9 cellular contexts compared by ENCODE assay signal in the genomic region with DNA sequence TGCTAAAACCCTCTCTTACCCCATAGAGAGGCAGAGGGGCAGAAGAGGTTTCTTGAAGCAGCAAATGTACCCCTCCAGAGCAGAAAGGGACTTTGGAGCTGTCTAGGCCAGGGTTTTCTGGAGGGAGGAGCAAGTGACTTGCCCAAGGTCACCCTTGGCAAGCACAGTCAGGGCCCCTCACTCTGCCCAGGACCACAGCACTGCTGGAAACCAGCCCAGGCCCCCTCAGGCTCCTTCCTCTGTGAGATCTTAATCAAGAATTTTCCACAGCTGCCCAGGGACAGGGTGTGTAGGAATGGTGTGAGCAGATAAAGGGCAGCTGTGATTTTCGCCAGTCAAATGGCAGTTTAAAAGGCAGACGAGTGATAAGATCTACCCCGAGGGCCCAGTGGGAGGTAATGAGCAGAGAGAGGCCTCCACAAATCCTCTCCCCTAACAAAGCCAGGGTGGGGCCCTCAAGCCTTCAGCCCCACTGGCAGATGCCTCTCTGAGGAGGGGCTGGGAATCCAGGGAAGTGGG. TPM values are rescaled to one million over a fixed set of nuclear protein-coding genes. Genes with fewer than 3 reads are reported as not detected.
A peak's percentile ranks its signal among the peaks of the same experiment; 100 is the strongest.
DNase-seq lines count a peak whose midpoint lies in the region; ATAC-seq and TF ChIP-seq lines count a peak whose summit lies in the region.
"Had no signal": no experiment of that assay in that cellular context is flagged by ENCODE, and none has a peak within 500 bp of the region (broad histone marks: within the 10 kb centered on the region; RNA-seq: fewer than 3 reads in every experiment).

No MANE protein-coding gene starts in this region.

- CTCF ChIA-PET in PC-9 (lab: Charles Lee), result no interaction called here

- H3K27ac ChIP-seq in right cardiac atrium (ENCODE audit: low read length) (no peak overlapping the region), PC-9 (peak overlapping the region; percentile 38; the same call in 1 of the 2 replicates), fibroblast of lung (ENCODE audit: insufficient read depth, low read length) (no peak overlapping the region), dorsolateral prefrontal cortex (peak overlapping the region in 1 of 59 donors; percentile 21)
- H3K27ac ChIP-seq: upper lobe of left lung had no signal

- H3K36me3 ChIP-seq in PC-9 (ENCODE audit: low read depth) (no peaks in the 10 kb centered on the region), fibroblast of lung (ENCODE audit: control insufficient read depth, insufficient read depth, low read length) (no peaks in the 10 kb centered on the region)
- H3K36me3 ChIP-seq: upper lobe of left lung had no signal

- H3K27me3 ChIP-seq in right cardiac atrium (ENCODE audit: control insufficient read depth, insufficient read depth) (no peaks in the 10 kb centered on the region), PC-9 (ENCODE audit: insufficient read depth, low read depth) (no peaks in the 10 kb centered on the region), fibroblast of lung (ENCODE audit: control insufficient read depth, insufficient read depth, low read length) (no peaks in the 10 kb centered on the region), dorsolateral prefrontal cortex (no peaks in the 10 kb centered on the region)
- H3K27me3 ChIP-seq: upper lobe of left lung had no signal

- 42% methylated on average over 3 of the region's 3 CpGs for WGBS in right cardiac atrium

- no peak for TF ChIP-seq CTCF in PC-9 (conservative IDR thresholded peaks at IDR 0.05)
- no peak for TF ChIP-seq CTCF in fibroblast of lung (conservative IDR thresholded peaks at IDR 0.05 in 1 of 2, IDR thresholded peaks at IDR 0.05 in 1 of 2; ENCODE audit: low read depth in 1 of 2, low read length in 2 of 2)
- TF ChIP-seq CTCF in dorsolateral prefrontal cortex (IDR thresholded peaks at IDR 0.05 in 54 of 56, conservative IDR thresholded peaks at IDR 0.05 in 2 of 56; ENCODE audit: low read depth in 1 of 56, partially characterized antibody in 56 of 56), result no peak

- H3K9me3 ChIP-seq in right cardiac atrium (ENCODE audit: control insufficient read depth, low read length) (no peaks in the 10 kb centered on the region), PC-9 (ENCODE audit: insufficient read depth, low read depth) (no peaks in the 10 kb centered on the region), fibroblast of lung (ENCODE audit: control insufficient read depth, insufficient read depth, low read depth, low read length) (no peaks in the 10 kb centered on the region)
- H3K9me3 ChIP-seq: upper lobe of left lung had no signal

- no peaks in the 10 kb centered on the region for H3K9me2 ChIP-seq in PC-9 (ENCODE audit: insufficient read depth)

- H3K4me1 Mint-ChIP-seq in stimulated activated naive CD8-positive, alpha-beta T cell treated with anti-CD3 and anti-CD28 coated beads, Interleukin-15, amount 100 ng/mL, for 72 hours, result peaks cover 40% of the 10 kb centered on the region

- peak overlapping the region in 1 of 2 donors; percentile 69 for H3K27ac Mint-ChIP-seq in stimulated activated naive CD8-positive, alpha-beta T cell treated with anti-CD3 and anti-CD28 coated beads, Interleukin-15, amount 100 ng/mL, for 72 hours

- H3K4me1 ChIP-seq in right cardiac atrium (ENCODE audit: control insufficient read depth, insufficient read depth, low read length), result no peaks in the 10 kb centered on the region
- H3K4me1 ChIP-seq in PC-9 (replicated peaks; ENCODE audit: insufficient read depth), result peaks cover 26% of the 10 kb centered on the region
- H3K4me1 ChIP-seq in fibroblast of lung (ENCODE audit: control insufficient read depth, extremely low read depth, insufficient read depth, low read length), result no peaks in the 10 kb centered on the region

- no peaks in the 10 kb centered on the region for H4K20me1 ChIP-seq in PC-9 (ENCODE audit: insufficient read depth)
- H4K20me1 ChIP-seq in fibroblast of lung (ENCODE audit: control insufficient read depth, extremely low read depth, insufficient read depth, low read length), result no peaks in the 10 kb centered on the region

- POLR2A ChIA-PET in PC-9 (lab: Charles Lee; ENCODE audit: unreplicated experiment), result interaction anchor here (0.5 to 0.6 kb wide), 4 partner anchors 39 to 1198 kb away, joined by 3 to 6 read pairs (median 4); no protein-coding TSS in a partner anchor

- DNase-seq in Right ventricle myocardium inferior (ENCODE audit: missing footprints) (peak; percentile 17), right cardiac atrium (no peak), PC-9 (peak; percentile 84 to 89), fibroblast of lung (ENCODE audit: low read depth in 2 of 2) (peak; percentile 14 to 59), NCI-H2029 (lab: John Stamatoyannopoulos, UW) (no peak), dorsolateral prefrontal cortex (no peak)
- DNase-seq in stimulated activated naive CD8-positive, alpha-beta T cell treated with anti-CD3 and anti-CD28 coated beads, Interleukin-15, amount 100 ng/mL, for 72 hours, result no peak
- DNase-seq: upper lobe of left lung had no signal

- peaks cover 9% of the 10 kb centered on the region; the same call in 1 of the 2 replicates for H3F3A ChIP-seq in PC-9 (ENCODE audit: insufficient read depth, low read depth)

- H3K9ac ChIP-seq in fibroblast of lung (ENCODE audit: insufficient read depth, low read length), result no peak overlapping the region

- H3K4me2 ChIP-seq in PC-9, result peak overlapping the region; percentile 39
- no peak overlapping the region for H3K4me2 ChIP-seq in fibroblast of lung (ENCODE audit: extremely low read depth, insufficient read depth, low read length)

- no peak overlapping the region for H2AFZ ChIP-seq in PC-9
- H2AFZ ChIP-seq in fibroblast of lung (ENCODE audit: low read length), result no peak overlapping the region

- H3K4me3 ChIP-seq in right cardiac atrium (ENCODE audit: low read length) (no peak overlapping the region), PC-9 (no peak overlapping the region), fibroblast of lung (replicated peaks in 1 of 4; ENCODE audit: control extremely low read depth in 1 of 4, insufficient read depth in 1 of 4, low read depth in 3 of 4, low read length in 4 of 4) (no peak overlapping the region), dorsolateral prefrontal cortex (no peak overlapping the region)
- H3K4me3 ChIP-seq: upper lobe of left lung had no signal

- no peak for ATAC-seq in Right ventricle myocardium inferior
- ATAC-seq in right cardiac atrium, result no peak
- peak; percentile 26 for ATAC-seq in stimulated activated naive CD8-positive, alpha-beta T cell treated with anti-CD3 and anti-CD28 coated beads, Interleukin-15, amount 100 ng/mL, for 72 hours
- no peak for ATAC-seq in HG03039 (IDR thresholded peaks at IDR 0.05; ENCODE audit: unreplicated experiment)

- H3K4me3 Mint-ChIP-seq in stimulated activated naive CD8-positive, alpha-beta T cell treated with anti-CD3 and anti-CD28 coated beads, Interleukin-15, amount 100 ng/mL, for 72 hours, result no peak overlapping the region

- no TSS peak for BruUV-seq in PC-9 (replicated peaks; lab: Mats Ljungman, UMichigan)

- no peaks in the 10 kb centered on the region for H3K27me3 Mint-ChIP-seq in stimulated activated naive CD8-positive, alpha-beta T cell treated with anti-CD3 and anti-CD28 coated beads, Interleukin-15, amount 100 ng/mL, for 72 hours

- H3K79me2 ChIP-seq in PC-9 (ENCODE audit: low read depth) (no peaks in the 10 kb centered on the region), fibroblast of lung (ENCODE audit: control insufficient read depth, insufficient read depth, low read length) (no peaks in the 10 kb centered on the region)

- intact Hi-C loops in Right ventricle myocardium inferior (cut with DNase I) (no loop called here), right cardiac atrium (cut with DNase I) (loop anchor here in 3 of 4 donors (10.0 kb wide), 2 partner anchors 94 to 184 kb away; no protein-coding TSS in a partner anchor), PC-9 (cut with micrococcal nuclease; ENCODE audit: unreplicated experiment) (loop anchor here (2.0 kb wide), 1 partner anchor 46 kb away; no protein-coding TSS in a partner anchor), dorsolateral prefrontal cortex (cut with DNase I) (loop anchor here (10.0 kb wide), 3 partner anchors 74 to 304 kb away; a partner anchor contains a TSS)

- H3K9me3 Mint-ChIP-seq in stimulated activated naive CD8-positive, alpha-beta T cell treated with anti-CD3 and anti-CD28 coated beads, Interleukin-15, amount 100 ng/mL, for 72 hours, result no peaks in the 10 kb centered on the region

RNA-seq across cellular contexts. Expression of a gene that starts 3.9 kb away (rescaled TPM):
- not detected for total RNA-seq in Right ventricle myocardium inferior
- not detected for total RNA-seq in right cardiac atrium
- polyA plus RNA-seq in right cardiac atrium, result not detected
- 0.26 and 0.70 TPM in 2 replicates for total RNA-seq in PC-9 (2021)
- not detected in 2 replicates for total RNA-seq in fibroblast of lung
- polyA plus RNA-seq in fibroblast of lung, result not detected in 2 replicates
- polyA plus RNA-seq in fibroblast of lung (2012), result not detected in 2 replicates
- 0.37 TPM in 1 of 2 replicates, not detected in the other for polyA minus RNA-seq in fibroblast of lung (ENCODE audit: low replicate concordance)
- 1 to 10 TPM in 20 of 120 experiments, under 1 TPM in 80, not detected in 20; 0.10 to 3.2 (median 0.46) TPM for total RNA-seq in dorsolateral prefrontal cortex

Comparison
In these comparisons a context has a peak if more than half of its experiments do, and no peak if none do; other contexts are left out.
1. DNase-seq: peak in Right ventricle myocardium inferior (single experiment), PC-9 (2 of 2) and fibroblast of lung (2 of 2); none in right cardiac atrium (0 of 3), stimulated activated naive CD8-positive, alpha-beta T cell treated with anti-CD3 and anti-CD28 coated beads, Interleukin-15, amount 100 ng/mL, for 72 hours (0 of 2), NCI-H2029 (single experiment) and dorsolateral prefrontal cortex (0 of 10).